7 cellular contexts compared by ENCODE assay signal in the genomic region with DNA sequence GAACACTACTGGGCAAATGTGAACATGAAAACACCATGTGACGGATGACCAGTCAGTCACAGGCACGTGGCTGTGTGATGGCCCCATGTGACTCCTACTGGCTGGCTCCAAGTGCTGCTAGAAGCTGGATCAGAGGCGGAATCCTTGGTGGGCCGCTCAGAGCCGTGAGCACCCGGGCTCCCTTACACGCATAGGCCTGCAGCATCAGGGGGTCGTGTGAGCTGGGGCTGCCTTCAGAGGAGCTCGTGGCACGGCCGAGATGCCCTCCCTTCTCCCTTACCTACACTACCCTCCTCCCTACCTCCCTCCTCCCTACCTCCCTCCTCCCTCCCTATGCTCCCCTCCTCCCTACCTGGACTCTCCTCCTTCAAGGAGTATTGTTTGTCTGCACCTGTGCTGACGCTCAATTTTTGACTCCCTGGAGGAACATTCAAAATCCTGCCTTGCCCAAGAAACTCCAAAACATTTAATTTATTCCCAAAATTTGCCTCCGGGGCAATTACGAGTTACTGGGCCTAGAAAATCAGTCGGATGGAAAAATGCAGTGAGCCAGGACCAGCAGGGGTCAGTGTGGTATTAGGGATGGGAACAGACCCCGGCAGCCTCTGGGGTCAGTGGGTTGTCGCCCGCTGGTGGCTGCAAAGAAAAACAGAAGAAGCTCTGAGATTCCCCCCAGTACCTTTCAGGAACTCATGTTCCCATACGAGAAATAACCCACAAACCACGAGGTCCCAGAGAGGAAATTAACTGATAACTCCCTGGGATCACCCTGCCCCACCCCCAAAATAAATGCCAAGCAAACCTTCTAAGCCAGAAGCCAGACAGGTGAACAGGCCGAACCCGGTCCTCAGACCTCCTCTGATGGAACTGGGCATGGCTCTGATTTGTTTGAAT.
DNase-seq lines count a peak whose midpoint lies in the region; ATAC-seq, FAIRE-seq and TF ChIP-seq lines count a peak whose summit lies in the region.

No MANE protein-coding gene starts in this region.

- H3K4me1 ChIP-seq in hepatocyte (ENCODE audit: insufficient read depth), result peaks cover 27% of the 10 kb centered on the region

- FAIRE-seq in GM12891 (lab: Jason Lieb, UNC), result peak; percentile 41

- H3K36me3 ChIP-seq in hepatocyte (replicated peaks; ENCODE audit: insufficient read depth, low read depth), result no peaks in the 10 kb centered on the region

- TF ChIP-seq CTCF in hepatocyte (IDR thresholded peaks at IDR 0.05; ENCODE audit: poor library complexity), result peak; percentile 98

- no peaks in the 10 kb centered on the region for H4K20me1 ChIP-seq in hepatocyte (ENCODE audit: insufficient read depth, poor library complexity, severe bottlenecking)

- WGBS in hepatocyte (ENCODE audit: low lambda C conversion rate, missing lambda C conversion rate), result 42% methylated on average over 18 of the region's 22 CpGs

- H3K4me2 ChIP-seq in hepatocyte, result no peak overlapping the region

- peak; percentile 58 for DNase-seq in GM12891 (ENCODE audit: insufficient read length, low spot score)
- DNase-seq in NCI-H1417 (lab: John Stamatoyannopoulos, UW), result peak; percentile 68 to 87 (median 69)
- peak; percentile 50 for DNase-seq in T follicular helper cell (ENCODE audit: low read depth)
- peak in 53 of 56 donors; percentile 12 to 86 (median 60) for DNase-seq in amygdala (lab: John Stamatoyannopoulos, UW)
- DNase-seq in hepatocyte (ENCODE audit: low spot score), result peak; percentile 89
- peak; percentile 34 to 55 for DNase-seq in stimulated activated CD4-positive, alpha-beta T cell treated with anti-CD3 and anti-CD28 coated beads, Interleukin-12 subunit alpha, Interleukin-12 subunit beta, amount 100 ng/mL, for 24 hours (ENCODE audit: low read depth in 2 of 2)

- no peaks in the 10 kb centered on the region for H3K9me3 ChIP-seq in hepatocyte (ENCODE audit: low read depth)

- no peak overlapping the region for H3K4me3 ChIP-seq in hepatocyte

- no peak overlapping the region for H3K27ac ChIP-seq in hepatocyte

- no peaks in the 10 kb centered on the region for H3K27me3 ChIP-seq in hepatocyte

- ATAC-seq in HG02610 (IDR thresholded peaks at IDR 0.05; ENCODE audit: unreplicated experiment), result no peak

- TF ChIP-seq POLR2A in GM12891 (IDR thresholded peaks at IDR 0.05; ENCODE audit: low read depth, low read length), result no peak

- no peaks in the 10 kb centered on the region for H3K79me2 ChIP-seq in hepatocyte

- no peak overlapping the region for H2AFZ ChIP-seq in hepatocyte

- H3K9me2 ChIP-seq in hepatocyte (replicated peaks; ENCODE audit: insufficient read depth), result no peaks in the 10 kb centered on the region

TF ChIP-seq in GM12891, 5 proteins besides CTCF, POLR2A, EP300 and RAD21:
- peak; percentile 34 for TF ChIP-seq PAX5 (IDR thresholded peaks at IDR 0.05; ENCODE audit: insufficient read depth, low read length, severe bottlenecking)
- no peak for TF ChIP-seq POU2F2 (IDR thresholded peaks at IDR 0.05; ENCODE audit: low read depth, low read length)
